8 cellular contexts compared by ENCODE assay signal in the genomic region with DNA sequence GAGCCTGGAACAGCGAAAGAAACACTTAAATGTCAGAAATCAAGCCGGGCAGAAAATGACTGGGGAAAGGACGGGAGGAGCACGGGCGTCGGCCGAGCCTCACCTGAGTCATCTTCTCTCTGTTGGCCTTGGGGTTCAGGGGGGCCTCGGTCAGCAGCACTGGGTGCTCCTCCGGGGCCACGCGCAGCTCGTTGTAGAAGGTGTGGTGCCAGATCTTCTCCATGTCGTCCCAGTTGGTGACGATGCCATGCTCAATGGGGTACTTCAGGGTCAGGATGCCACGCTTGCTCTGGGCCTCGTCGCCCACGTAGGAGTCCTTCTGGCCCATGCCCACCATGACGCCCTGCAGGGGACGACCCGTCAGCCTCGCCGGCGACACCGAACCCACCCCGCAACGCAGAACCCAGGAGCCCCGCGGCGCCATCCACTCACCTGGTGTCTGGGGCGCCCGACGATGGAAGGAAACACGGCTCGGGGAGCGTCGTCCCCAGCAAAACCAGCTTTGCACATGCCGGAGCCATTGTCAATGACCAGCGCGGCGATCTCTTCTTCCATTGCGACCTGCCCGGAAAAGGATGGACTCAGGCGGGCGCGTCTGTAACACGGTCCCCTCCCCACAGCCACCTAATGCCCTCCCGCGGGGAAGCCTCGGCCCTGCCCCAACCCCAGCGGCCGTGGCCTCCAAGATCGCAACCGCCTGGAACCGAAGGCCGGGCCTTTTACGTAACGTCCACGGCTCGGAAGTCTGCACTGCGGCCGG. TPM values are rescaled to one million over a fixed set of nuclear protein-coding genes. Genes with fewer than 3 reads are reported as not detected.
A peak's percentile ranks its signal among the peaks of the same experiment; 100 is the strongest.
DNase-seq lines count a peak whose midpoint lies in the region; ATAC-seq and TF ChIP-seq lines count a peak whose summit lies in the region.

No MANE protein-coding gene starts in this region.

- peak overlapping the region; percentile 92 to 99 for H3K4me3 ChIP-seq in tibial artery

- TF ChIP-seq CTCF in mesothelial cell of epicardium (IDR thresholded peaks at IDR 0.05; ENCODE audit: unreplicated experiment) (no peak), tibial artery (IDR thresholded peaks at IDR 0.05) (no peak)

- H3K4me1 ChIP-seq in tibial artery, result peaks cover 0 to 37% (median 18%) of the 10 kb centered on the region in 4 donors

- no peaks in the 10 kb centered on the region for H3K9me3 Mint-ChIP-seq in activated CD8-positive, alpha-beta memory T cell treated with anti-CD3 and anti-CD28 coated beads, Interleukin-2, amount 10 ng/mL, durations not matched to agents 7 days and 5 days (ENCODE audit: low read depth)
- peaks cover 3% of the 10 kb centered on the region for H3K9me3 Mint-ChIP-seq in mesothelial cell of epicardium

- peak overlapping the region; percentile 89 for H3K27ac Mint-ChIP-seq in activated CD8-positive, alpha-beta memory T cell treated with anti-CD3 and anti-CD28 coated beads, Interleukin-2, amount 10 ng/mL, durations not matched to agents 7 days and 5 days
- H3K27ac Mint-ChIP-seq in mesothelial cell of epicardium, result peak overlapping the region; percentile 99

- ATAC-seq in activated CD8-positive, alpha-beta memory T cell treated with anti-CD3 and anti-CD28 coated beads, Interleukin-2, amount 10 ng/mL, durations not matched to agents 7 days and 5 days, result no peak
- peak; percentile 1; the same call in 2 of the 3 replicates for ATAC-seq in SK-N-SH treated with all-trans-retinoic acid at 6 μM for 48 hours

- H3K9me3 ChIP-seq in tibial artery, result no peaks in the 10 kb centered on the region

- H3K4me1 Mint-ChIP-seq in activated CD8-positive, alpha-beta memory T cell treated with anti-CD3 and anti-CD28 coated beads, Interleukin-2, amount 10 ng/mL, durations not matched to agents 7 days and 5 days, result peaks cover 35% of the 10 kb centered on the region
- peaks cover 39% of the 10 kb centered on the region for H3K4me1 Mint-ChIP-seq in mesothelial cell of epicardium

- H3K36me3 ChIP-seq in tibial artery, result peaks cover 43 to 48% (median 46%) of the 10 kb centered on the region in 3 donors

- H3K27me3 ChIP-seq in tibial artery, result no peaks in the 10 kb centered on the region

- H3K36me3 Mint-ChIP-seq in activated CD8-positive, alpha-beta memory T cell treated with anti-CD3 and anti-CD28 coated beads, Interleukin-2, amount 10 ng/mL, durations not matched to agents 7 days and 5 days, result peaks cover 44% of the 10 kb centered on the region
- H3K36me3 Mint-ChIP-seq in mesothelial cell of epicardium, result peaks cover 44% of the 10 kb centered on the region

- H3K27me3 Mint-ChIP-seq in activated CD8-positive, alpha-beta memory T cell treated with anti-CD3 and anti-CD28 coated beads, Interleukin-2, amount 10 ng/mL, durations not matched to agents 7 days and 5 days, result no peaks in the 10 kb centered on the region
- H3K27me3 Mint-ChIP-seq in mesothelial cell of epicardium (ENCODE audit: low read depth), result no peaks in the 10 kb centered on the region

- intact Hi-C loops in tibial artery (cut with DNase I; ENCODE audit: low total_unique reads), result loop anchor here (2.0 kb wide), 1 partner anchor 111 kb away; no protein-coding TSS in a partner anchor

- H3K27ac ChIP-seq in cingulate gyrus (ENCODE audit: low read depth, low read length), result peak overlapping the region; percentile 78
- H3K27ac ChIP-seq in tibial artery, result peak overlapping the region; percentile 95 to 100

- peak overlapping the region; percentile 99 for H3K4me3 Mint-ChIP-seq in activated CD8-positive, alpha-beta memory T cell treated with anti-CD3 and anti-CD28 coated beads, Interleukin-2, amount 10 ng/mL, durations not matched to agents 7 days and 5 days
- H3K4me3 Mint-ChIP-seq in mesothelial cell of epicardium, result peak overlapping the region; percentile 99

- DNase-seq in activated CD8-positive, alpha-beta memory T cell treated with anti-CD3 and anti-CD28 coated beads, Interleukin-2, amount 10 ng/mL, durations not matched to agents 7 days and 5 days, result peak; percentile 68
- DNase-seq in activated CD8-positive, alpha-beta memory T cell treated with anti-CD3 and anti-CD28 coated beads for 24 hours, result no peak
- DNase-seq in mesothelial cell of epicardium (ENCODE audit: low spot score in 2 of 2, unreplicated experiment in 2 of 2) (no peak), tibial artery (peak; percentile 44 to 75), SW480 (ENCODE audit: low spot score) (no peak), COLO829 (ENCODE audit: low spot score) (no peak)

- CTCF ChIA-PET in activated CD8-positive, alpha-beta memory T cell treated with anti-CD3 and anti-CD28 coated beads, Interleukin-2, amount 10 ng/mL, durations not matched to agents 7 days and 5 days (lab: Charles Lee), result interaction anchor here (1.0 to 1.6 kb wide), 2 partner anchors 27 to 40 kb away, joined by 3 to 5 read pairs; a partner anchor contains a TSS

TF ChIP-seq in SK-N-SH treated with all-trans-retinoic acid at 6 μM for 48 hours, 23 proteins besides CTCF, POLR2A, EP300 and RAD21:
- TF ChIP-seq ZFP3 (CRISPR knock-in tag; IDR thresholded peaks at IDR 0.05), result peak; percentile 96
- no peak for TF ChIP-seq SNAI2 (CRISPR knock-in tag; IDR thresholded peaks at IDR 0.05)
- TF ChIP-seq OSR1 (CRISPR knock-in tag; IDR thresholded peaks at IDR 0.05), result no peak
- TF ChIP-seq RARB (CRISPR knock-in tag; IDR thresholded peaks at IDR 0.05), result peak; percentile 53; the same call in 1 of the 2 replicates

RNA-seq across cellular contexts. Expression of a gene that starts 0.6 kb away (rescaled TPM):
- 1,000 to 10,000 TPM; 3,566 to 4,759 TPM for total RNA-seq in activated CD8-positive, alpha-beta memory T cell treated with anti-CD3 and anti-CD28 coated beads, Interleukin-2, amount 10 ng/mL, durations not matched to agents 7 days and 5 days
- total RNA-seq in mesothelial cell of epicardium, result 4,391 to 4,678 TPM (median 4,589 TPM) in 3 replicates

RNA-seq across cellular contexts. Expression of a gene that starts 16.2 kb away (rescaled TPM):
- under 1 TPM; 0.41 to 0.56 TPM for total RNA-seq in activated CD8-positive, alpha-beta memory T cell treated with anti-CD3 and anti-CD28 coated beads, Interleukin-2, amount 10 ng/mL, durations not matched to agents 7 days and 5 days
- 13.0 to 17.3 TPM (median 13.3 TPM) in 3 replicates for total RNA-seq in mesothelial cell of epicardium

RNA-seq across cellular contexts. Expression of a gene that starts 40.2 kb away (rescaled TPM):
- 10 to 100 TPM; 39.8 to 44.5 TPM for total RNA-seq in activated CD8-positive, alpha-beta memory T cell treated with anti-CD3 and anti-CD28 coated beads, Interleukin-2, amount 10 ng/mL, durations not matched to agents 7 days and 5 days
- total RNA-seq in mesothelial cell of epicardium, result 35.4 to 37.2 TPM (median 36.0 TPM) in 3 replicates

Comparison
In these comparisons a context has a peak if more than half of its experiments do, and no peak if none do; other contexts are left out.
1. DNase-seq: peak in activated CD8-positive, alpha-beta memory T cell treated with anti-CD3 and anti-CD28 coated beads, Interleukin-2, amount 10 ng/mL, durations not matched to agents 7 days and 5 days (single experiment) and tibial artery (2 of 2); none in activated CD8-positive, alpha-beta memory T cell treated with anti-CD3 and anti-CD28 coated beads for 24 hours (single experiment), mesothelial cell of epicardium (0 of 2), SW480 (single experiment) and COLO829 (single experiment).